ENCODE assay signal across 11 cellular contexts in the genomic region with DNA sequence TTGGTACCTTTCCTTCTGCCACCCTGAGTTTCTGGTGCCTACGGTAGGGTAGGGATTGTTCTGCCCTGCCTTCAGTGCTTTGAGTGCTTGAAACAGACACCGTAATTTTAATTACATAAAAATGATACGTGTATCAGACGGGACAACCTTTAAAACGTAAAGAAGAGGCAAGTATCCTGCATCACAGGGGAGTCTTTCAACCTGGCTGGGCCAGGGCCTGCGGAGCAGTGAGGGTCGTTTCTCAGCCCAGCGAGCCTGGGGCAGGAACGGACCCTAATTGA. TPM values are rescaled to one million over a fixed set of nuclear protein-coding genes. Genes with fewer than 3 reads are reported as not detected.
DNase-seq lines count a peak whose midpoint lies in the region; ATAC-seq and TF ChIP-seq lines count a peak whose summit lies in the region.
"Had no signal": no experiment of that assay in that cellular context is flagged by ENCODE, and none has a peak within 500 bp of the region (broad histone marks: within the 10 kb centered on the region; RNA-seq: fewer than 3 reads in every experiment).

No MANE protein-coding gene starts in this region.

- H3K27ac Mint-ChIP-seq in glutamatergic neuron (ENCODE audit: unreplicated experiment): no peak overlapping the region
- peak overlapping the region; percentile 87 for H3K27ac Mint-ChIP-seq in progenitor cell of endocrine pancreas

- POLR2A ChIA-PET in GM10248 (lab: Yijun Ruan, JAX): no interaction called here

- TF ChIP-seq CTCF in C4-2B (conservative IDR thresholded peaks at IDR 0.05) (no peak), glutamatergic neuron (IDR thresholded peaks at IDR 0.05; ENCODE audit: partially characterized antibody, unreplicated experiment) (no peak), progenitor cell of endocrine pancreas (IDR thresholded peaks at IDR 0.05; ENCODE audit: unreplicated experiment) (no peak), GM10248 (IDR thresholded peaks at IDR 0.05; ENCODE audit: control extremely low read depth, extremely low read depth, low read depth, missing control alignments) (no peak)

- H3K27ac ChIP-seq in C4-2B: peak overlapping the region; percentile 52

- peak overlapping the region; percentile 73 for H3K4me3 ChIP-seq in NT2/D1 (ENCODE audit: insufficient read length, low read depth)
- H3K4me3 ChIP-seq: K562 had no signal

- H3K27me3 ChIP-seq in NT2/D1 (ENCODE audit: insufficient read depth, insufficient read length): no peaks in the 10 kb centered on the region
- H3K27me3 ChIP-seq: adrenal gland had no signal

- H3K9ac ChIP-seq in NT2/D1 (ENCODE audit: insufficient read length, low read depth): peak overlapping the region; percentile 75

- H3K9me3 Mint-ChIP-seq in glutamatergic neuron (ENCODE audit: unreplicated experiment) (peaks cover 3% of the 10 kb centered on the region), progenitor cell of endocrine pancreas (ENCODE audit: low read depth) (no peaks in the 10 kb centered on the region)

- H3K36me3 Mint-ChIP-seq in glutamatergic neuron (ENCODE audit: unreplicated experiment) (no peaks in the 10 kb centered on the region), progenitor cell of endocrine pancreas (ENCODE audit: insufficient read depth) (no peaks in the 10 kb centered on the region)

- CTCF ChIA-PET in GM10248 (lab: Yijun Ruan, JAX): no interaction called here

- peaks cover 35% of the 10 kb centered on the region for H3K4me1 ChIP-seq in NT2/D1 (ENCODE audit: insufficient read depth, insufficient read length)

- H3K4me3 Mint-ChIP-seq in glutamatergic neuron (ENCODE audit: unreplicated experiment) (peak overlapping the region; percentile 87), progenitor cell of endocrine pancreas (ENCODE audit: low read depth) (peak overlapping the region; percentile 74)

- no peaks in the 10 kb centered on the region for H3K9me3 ChIP-seq in NT2/D1 (ENCODE audit: insufficient read depth, low read length)
- H3K9me3 ChIP-seq: adrenal gland had no signal

- ATAC-seq in GM19397 (IDR thresholded peaks at IDR 0.05; ENCODE audit: unreplicated experiment): no peak

- H3K27me3 Mint-ChIP-seq in glutamatergic neuron (ENCODE audit: unreplicated experiment): peaks cover 7% of the 10 kb centered on the region
- no peaks in the 10 kb centered on the region for H3K27me3 Mint-ChIP-seq in progenitor cell of endocrine pancreas

- no peak for DNase-seq in NT2/D1 (ENCODE audit: low read depth, low spot score)
- DNase-seq in glutamatergic neuron: no peak
- no peak for DNase-seq in progenitor cell of endocrine pancreas (ENCODE audit: low spot score, unreplicated experiment)
- DNase-seq in globus pallidus (ENCODE audit: low spot score): no peak
- DNase-seq in GM10248 (ENCODE audit: extremely low spot score): no peak
- no peak for DNase-seq in Ammon's horn (ENCODE audit: low spot score)
- DNase-seq: kidney glomerular epithelial cell had no signal

- H3K4me1 Mint-ChIP-seq in glutamatergic neuron (ENCODE audit: low read depth, unreplicated experiment) (peaks cover 17% of the 10 kb centered on the region), progenitor cell of endocrine pancreas (ENCODE audit: low read depth) (peaks cover 35% of the 10 kb centered on the region)

- peaks cover 19% of the 10 kb centered on the region for H3K36me3 ChIP-seq in NT2/D1 (ENCODE audit: insufficient read depth, insufficient read length, low read length)
- H3K36me3 ChIP-seq: adrenal gland had no signal

RNA-seq across cellular contexts. Expression of gene DAB2IP, which starts 0.5 kb away (rescaled TPM):
- 32.9 TPM for total RNA-seq in glutamatergic neuron (ENCODE audit: unreplicated experiment)
- total RNA-seq in progenitor cell of endocrine pancreas: 63.2 and 67.8 TPM in 2 replicates
